Comparison of ENCODE assay signal across 1 cellular context in the genomic region with DNA sequence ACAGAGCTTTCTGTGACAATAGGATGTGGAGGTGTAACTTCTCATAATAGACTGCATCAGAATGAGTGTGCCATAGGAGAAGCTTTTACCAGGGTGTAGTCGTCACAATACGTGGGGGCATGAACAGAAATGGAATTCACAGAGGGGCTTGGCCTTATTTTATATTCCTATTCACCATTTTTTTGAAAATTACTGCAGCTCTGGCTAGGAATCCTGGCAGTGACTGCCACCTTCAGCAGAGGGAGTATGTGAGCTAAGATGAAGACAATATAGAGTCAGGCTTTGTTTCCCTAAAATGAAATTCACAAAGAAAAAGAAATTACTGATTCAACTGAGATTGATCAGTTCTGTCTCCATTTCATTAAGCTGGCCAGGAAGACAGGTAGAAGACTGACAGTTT.
TF ChIP-seq lines count a peak whose summit lies in the region.

No MANE protein-coding gene starts in this region.

TF ChIP-seq in liver, 16 proteins besides CTCF, POLR2A, EP300 and RAD21 (continued from another document):
- TF ChIP-seq, protein P1, sequence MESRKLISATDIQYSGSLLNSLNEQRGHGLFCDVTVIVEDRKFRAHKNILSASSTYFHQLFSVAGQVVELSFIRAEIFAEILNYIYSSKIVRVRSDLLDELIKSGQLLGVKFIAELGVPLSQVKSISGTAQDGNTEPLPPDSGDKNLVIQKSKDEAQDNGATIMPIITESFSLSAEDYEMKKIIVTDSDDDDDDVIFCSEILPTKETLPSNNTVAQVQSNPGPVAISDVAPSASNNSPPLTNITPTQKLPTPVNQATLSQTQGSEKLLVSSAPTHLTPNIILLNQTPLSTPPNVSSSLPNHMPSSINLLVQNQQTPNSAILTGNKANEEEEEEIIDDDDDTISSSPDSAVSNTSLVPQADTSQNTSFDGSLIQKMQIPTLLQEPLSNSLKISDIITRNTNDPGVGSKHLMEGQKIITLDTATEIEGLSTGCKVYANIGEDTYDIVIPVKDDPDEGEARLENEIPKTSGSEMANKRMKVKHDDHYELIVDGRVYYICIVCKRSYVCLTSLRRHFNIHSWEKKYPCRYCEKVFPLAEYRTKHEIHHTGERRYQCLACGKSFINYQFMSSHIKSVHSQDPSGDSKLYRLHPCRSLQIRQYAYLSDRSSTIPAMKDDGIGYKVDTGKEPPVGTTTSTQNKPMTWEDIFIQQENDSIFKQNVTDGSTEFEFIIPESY (IDR thresholded peaks at IDR 0.05): no peak
- no peak for TF ChIP-seq RXRA (IDR thresholded peaks at IDR 0.05)
- TF ChIP-seq NR2F2 (IDR thresholded peaks at IDR 0.05): no peak
- TF ChIP-seq, protein P2, sequence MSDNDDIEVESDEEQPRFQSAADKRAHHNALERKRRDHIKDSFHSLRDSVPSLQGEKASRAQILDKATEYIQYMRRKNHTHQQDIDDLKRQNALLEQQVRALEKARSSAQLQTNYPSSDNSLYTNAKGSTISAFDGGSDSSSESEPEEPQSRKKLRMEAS (IDR thresholded peaks at IDR 0.05): no peak
- TF ChIP-seq GABPA (IDR thresholded peaks at IDR 0.05 in 1 of 2, conservative IDR thresholded peaks at IDR 0.05 in 1 of 2): no peak
- no peak for TF ChIP-seq EGR1 (IDR thresholded peaks at IDR 0.05; ENCODE audit: low read depth in 2 of 2)
- no peak for TF ChIP-seq TAF1 (conservative IDR thresholded peaks at IDR 0.05)
- TF ChIP-seq HNF4G (IDR thresholded peaks at IDR 0.05): no peak
- no peak for TF ChIP-seq YY1 (IDR thresholded peaks at IDR 0.05)
- TF ChIP-seq FOXA2 (IDR thresholded peaks at IDR 0.05): no peak
- no peak for TF ChIP-seq FOXA1 (IDR thresholded peaks at IDR 0.05)
- no peak for TF ChIP-seq SP1 (IDR thresholded peaks at IDR 0.05)
- TF ChIP-seq, protein P3, sequence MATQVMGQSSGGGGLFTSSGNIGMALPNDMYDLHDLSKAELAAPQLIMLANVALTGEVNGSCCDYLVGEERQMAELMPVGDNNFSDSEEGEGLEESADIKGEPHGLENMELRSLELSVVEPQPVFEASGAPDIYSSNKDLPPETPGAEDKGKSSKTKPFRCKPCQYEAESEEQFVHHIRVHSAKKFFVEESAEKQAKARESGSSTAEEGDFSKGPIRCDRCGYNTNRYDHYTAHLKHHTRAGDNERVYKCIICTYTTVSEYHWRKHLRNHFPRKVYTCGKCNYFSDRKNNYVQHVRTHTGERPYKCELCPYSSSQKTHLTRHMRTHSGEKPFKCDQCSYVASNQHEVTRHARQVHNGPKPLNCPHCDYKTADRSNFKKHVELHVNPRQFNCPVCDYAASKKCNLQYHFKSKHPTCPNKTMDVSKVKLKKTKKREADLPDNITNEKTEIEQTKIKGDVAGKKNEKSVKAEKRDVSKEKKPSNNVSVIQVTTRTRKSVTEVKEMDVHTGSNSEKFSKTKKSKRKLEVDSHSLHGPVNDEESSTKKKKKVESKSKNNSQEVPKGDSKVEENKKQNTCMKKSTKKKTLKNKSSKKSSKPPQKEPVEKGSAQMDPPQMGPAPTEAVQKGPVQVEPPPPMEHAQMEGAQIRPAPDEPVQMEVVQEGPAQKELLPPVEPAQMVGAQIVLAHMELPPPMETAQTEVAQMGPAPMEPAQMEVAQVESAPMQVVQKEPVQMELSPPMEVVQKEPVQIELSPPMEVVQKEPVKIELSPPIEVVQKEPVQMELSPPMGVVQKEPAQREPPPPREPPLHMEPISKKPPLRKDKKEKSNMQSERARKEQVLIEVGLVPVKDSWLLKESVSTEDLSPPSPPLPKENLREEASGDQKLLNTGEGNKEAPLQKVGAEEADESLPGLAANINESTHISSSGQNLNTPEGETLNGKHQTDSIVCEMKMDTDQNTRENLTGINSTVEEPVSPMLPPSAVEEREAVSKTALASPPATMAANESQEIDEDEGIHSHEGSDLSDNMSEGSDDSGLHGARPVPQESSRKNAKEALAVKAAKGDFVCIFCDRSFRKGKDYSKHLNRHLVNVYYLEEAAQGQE (IDR thresholded peaks at IDR 0.05): no peak
